Comparison of ENCODE assay signal across 1 cellular context in genomic region chr17:65455972-65456343, GRCh38.
TF ChIP-seq lines count a peak whose summit lies in the region.

No MANE protein-coding gene starts in this region.

TF ChIP-seq in HepG2, 621 proteins besides CTCF, POLR2A, EP300 and RAD21 (continued from another document):
- no peak for TF ChIP-seq ZNF580 (CRISPR knock-in tag; IDR thresholded peaks at IDR 0.05; ENCODE audit: borderline replicate concordance, low read depth)
- no peak for TF ChIP-seq NAIF1 (CRISPR knock-in tag; IDR thresholded peaks at IDR 0.05; ENCODE audit: borderline replicate concordance)
- no peak for TF ChIP-seq NCOA5 (CRISPR knock-in tag; IDR thresholded peaks at IDR 0.05)
- TF ChIP-seq ZFY (CRISPR knock-in tag; IDR thresholded peaks at IDR 0.05) = no peak
- TF ChIP-seq JDP2 (CRISPR knock-in tag; IDR thresholded peaks at IDR 0.05; ENCODE audit: borderline replicate concordance) = no peak
- TF ChIP-seq BORCS8-MEF2B (CRISPR knock-in tag; IDR thresholded peaks at IDR 0.05) = peak; percentile 55; the same call in 1 of the 2 replicates
- TF ChIP-seq ZNF7 (CRISPR knock-in tag; IDR thresholded peaks at IDR 0.05) = no peak
- TF ChIP-seq KDM1A (CRISPR knock-in tag; IDR thresholded peaks at IDR 0.05) = no peak
- no peak for TF ChIP-seq ZSCAN12 (CRISPR knock-in tag; IDR thresholded peaks at IDR 0.05)
- no peak for TF ChIP-seq TBX3 (IDR thresholded peaks at IDR 0.05; ENCODE audit: borderline replicate concordance)
- TF ChIP-seq FOSL2 (CRISPR knock-in tag; IDR thresholded peaks at IDR 0.05) = no peak
- no peak for TF ChIP-seq ONECUT2 (CRISPR knock-in tag; IDR thresholded peaks at IDR 0.05)
- TF ChIP-seq ZNF572 (CRISPR knock-in tag; IDR thresholded peaks at IDR 0.05) = no peak
